Comparison of ENCODE assay signal across 26 cellular contexts in genomic region chr15:43007551-43007950, GRCh38.
DNase-seq lines count a peak whose midpoint lies in the region; ATAC-seq, FAIRE-seq and TF ChIP-seq lines count a peak whose summit lies in the region.
"Had no signal": no experiment of that assay in that cellular context is flagged by ENCODE, and none has a peak within 500 bp of the region (broad histone marks: within the 10 kb centered on the region; RNA-seq: fewer than 3 reads in every experiment).

No MANE protein-coding gene starts in this region.

- ATAC-seq in K562 (no peak), psoas muscle (peak in 3 of 4 donors; percentile 30 to 58 (median 57)), upper lobe of right lung (no peak)
- ATAC-seq: GM12878 had no signal

- H3K9me1 ChIP-seq in K562 (ENCODE audit: control insufficient read depth, insufficient read depth, low read length), result no peaks in the 10 kb centered on the region

- intact Hi-C loops in K562 (cut with micrococcal nuclease), result no loop called here
- intact Hi-C loops in psoas muscle (cut with DNase I), result no loop called here
- intact Hi-C loops in upper lobe of right lung (cut with DNase I), result no loop called here

- TF ChIP-seq POLR2A in K562 (conservative IDR thresholded peaks at IDR 0.05), result no peak

- TF ChIP-seq RAD21 in K562 (CRISPR knock-in tag; conservative IDR thresholded peaks at IDR 0.05 in 1 of 2, IDR thresholded peaks at IDR 0.05 in 1 of 2), result no peak

- no peaks in the 10 kb centered on the region for H3K27me3 ChIP-seq in K562 (ENCODE audit: control insufficient read depth in 2 of 2, insufficient read depth in 2 of 2, low read length in 2 of 2)
- no peaks in the 10 kb centered on the region for H3K27me3 ChIP-seq in psoas muscle (ENCODE audit: insufficient read depth in 3 of 3, low read length in 2 of 3)
- H3K27me3 ChIP-seq in upper lobe of right lung, result no peaks in the 10 kb centered on the region
- H3K27me3 ChIP-seq: BE2C, BLaER1 had no signal

- no peak for TF ChIP-seq EP300 in K562 (IDR thresholded peaks at IDR 0.05; ENCODE audit: low read length)

- BruUV-seq in K562 (replicated peaks; lab: Mats Ljungman, UMichigan), result no TSS peak

- TF ChIP-seq CTCF in K562 (IDR thresholded peaks at IDR 0.05 in 2 of 3, conservative IDR thresholded peaks at IDR 0.05 in 1 of 3; ENCODE audit: insufficient read depth in 2 of 3, low read depth in 1 of 3, low read length in 3 of 3) (no peak), psoas muscle (IDR thresholded peaks at IDR 0.05) (no peak), upper lobe of right lung (IDR thresholded peaks at IDR 0.05) (no peak)

- no peak overlapping the region for H2AFZ ChIP-seq in K562 (ENCODE audit: low read depth, low read length)

- H3K27ac ChIP-seq in K562 (ENCODE audit: extremely low read depth, low read depth, low read length), result no peak overlapping the region
- peak overlapping the region; percentile 7 for H3K27ac ChIP-seq in psoas muscle
- H3K27ac ChIP-seq in upper lobe of right lung, result no peak overlapping the region
- H3K27ac ChIP-seq: BLaER1 had no signal

- DNase-seq in K562 (ENCODE audit: extremely low read depth in 1 of 4, low spot score in 3 of 4) (no peak), cerebellar cortex (ENCODE audit: low spot score) (peak; percentile 12), psoas muscle (no peak), HT-29 (ENCODE audit: low spot score) (no peak), upper lobe of right lung (no peak)
- no peak for DNase-seq in T-helper 2 cell treated with Interferon-gamma antibody and Interleukin-4, amounts not matched to agents 5 μg/mL and 100 μg/mL, for 36 hours (ENCODE audit: low spot score)
- DNase-seq: 8988T; ACHN; BE2C; CD4-positive, alpha-beta memory T cell; CD4-positive, CD25-positive, alpha-beta regulatory T cell; CD8-positive, alpha-beta memory T cell; COR-L47; DMS 273 treated with DMSO at 0.1 percent for 48 hours; DMS153; DMS53; DMS79; DND-41; EL; GDM1 had no signal

- no peaks in the 10 kb centered on the region for H3K79me2 ChIP-seq in K562 (ENCODE audit: control insufficient read depth, insufficient read depth, low read length)

- no peak overlapping the region for H3K4me3 ChIP-seq in K562
- H3K4me3 ChIP-seq in psoas muscle, result no peak overlapping the region
- H3K4me3 ChIP-seq in upper lobe of right lung, result no peak overlapping the region
- H3K4me3 ChIP-seq: GM12878 had no signal

- H3K27me3 Mint-ChIP-seq in T-helper 2 cell treated with Interferon-gamma antibody and Interleukin-4, amounts not matched to agents 5 μg/mL and 100 μg/mL, for 36 hours (ENCODE audit: low read depth), result no peaks in the 10 kb centered on the region
- H3K27me3 Mint-ChIP-seq: CD4-positive, alpha-beta memory T cell; CD4-positive, CD25-positive, alpha-beta regulatory T cell; CD8-positive, alpha-beta memory T cell had no signal

- no peak for FAIRE-seq in K562 (lab: Jason Lieb, UNC)
- FAIRE-seq: A204.1, GM12878, GM12892, GM18507 had no signal

- H3K36me3 Mint-ChIP-seq in T-helper 2 cell treated with Interferon-gamma antibody and Interleukin-4, amounts not matched to agents 5 μg/mL and 100 μg/mL, for 36 hours (ENCODE audit: low read depth), result peaks cover 52% of the 10 kb centered on the region

- no peak overlapping the region for H3K4me3 Mint-ChIP-seq in T-helper 2 cell treated with Interferon-gamma antibody and Interleukin-4, amounts not matched to agents 5 μg/mL and 100 μg/mL, for 36 hours
- H3K4me3 Mint-ChIP-seq: CD14-positive monocyte; CD4-positive, alpha-beta memory T cell; CD4-positive, CD25-positive, alpha-beta regulatory T cell; CD8-positive, alpha-beta memory T cell had no signal

- no peak overlapping the region for H3K9ac ChIP-seq in K562 (ENCODE audit: insufficient read depth in 1 of 2, low read depth in 2 of 2, low read length in 2 of 2)
- H3K9ac ChIP-seq: BLaER1 had no signal

- H3K9me3 ChIP-seq in K562 (replicated peaks; ENCODE audit: control insufficient read depth, insufficient read depth, low read depth, low read length), result no peaks in the 10 kb centered on the region
- no peaks in the 10 kb centered on the region for H3K9me3 ChIP-seq in psoas muscle
- H3K9me3 ChIP-seq in upper lobe of right lung, result no peaks in the 10 kb centered on the region
- H3K9me3 ChIP-seq: BE2C had no signal

- H4K20me1 ChIP-seq in K562 (replicated peaks; ENCODE audit: control insufficient read depth, insufficient read depth, low read length), result no peaks in the 10 kb centered on the region
- H4K20me1 ChIP-seq: BLaER1 had no signal

- H3K4me1 ChIP-seq in K562 (replicated peaks in 1 of 2; ENCODE audit: control insufficient read depth in 2 of 2, insufficient read depth in 2 of 2, low read length in 2 of 2) (peaks cover 0 to 4% of the 10 kb centered on the region in 2 experiments; a peak in 2 of 5 replicates), psoas muscle (peaks cover 29% of the 10 kb centered on the region), upper lobe of right lung (no peaks in the 10 kb centered on the region)
- H3K4me1 ChIP-seq: BE2C, BLaER1 had no signal

- no peak overlapping the region for H3K4me2 ChIP-seq in K562 (ENCODE audit: insufficient read depth, low read length)
- H3K4me2 ChIP-seq: BLaER1 had no signal

- 67% methylated on average over 1 of the region's 1 CpG for WGBS in K562 (ENCODE audit: insufficient coverage, low coverage, missing lambda C conversion rate)
- 71 to 98% (median 84%) methylated on average over 1 of the region's 1 CpG for WGBS in psoas muscle, 3 donors

- POLR2A ChIA-PET in K562 (lab: Yijun Ruan, JAX), result no interaction called here

- H3K27ac Mint-ChIP-seq in T-helper 2 cell treated with Interferon-gamma antibody and Interleukin-4, amounts not matched to agents 5 μg/mL and 100 μg/mL, for 36 hours, result no peak overlapping the region
- H3K27ac Mint-ChIP-seq: CD14-positive monocyte; CD4-positive, alpha-beta memory T cell; CD4-positive, CD25-positive, alpha-beta regulatory T cell; CD8-positive, alpha-beta memory T cell had no signal

- H3K36me3 ChIP-seq in K562 (ENCODE audit: control insufficient read depth, insufficient read depth, low read length) (peaks cover 50% of the 10 kb centered on the region; the same call in 1 of the 3 replicates), psoas muscle (ENCODE audit: insufficient read depth in 1 of 2, low read depth in 1 of 2) (peaks cover 3 to 77% of the 10 kb centered on the region in 2 donors), upper lobe of right lung (peaks cover 55% of the 10 kb centered on the region)

- no peaks in the 10 kb centered on the region for H3K9me3 Mint-ChIP-seq in T-helper 2 cell treated with Interferon-gamma antibody and Interleukin-4, amounts not matched to agents 5 μg/mL and 100 μg/mL, for 36 hours
- H3K9me3 Mint-ChIP-seq: CD4-positive, CD25-positive, alpha-beta regulatory T cell; CD8-positive, alpha-beta memory T cell had no signal

- H3K4me1 Mint-ChIP-seq in T-helper 2 cell treated with Interferon-gamma antibody and Interleukin-4, amounts not matched to agents 5 μg/mL and 100 μg/mL, for 36 hours (ENCODE audit: low read depth), result no peaks in the 10 kb centered on the region
- H3K4me1 Mint-ChIP-seq: CD14-positive monocyte; CD4-positive, CD25-positive, alpha-beta regulatory T cell; CD8-positive, alpha-beta memory T cell had no signal

- CTCF ChIA-PET in K562 (lab: Yijun Ruan, JAX; ENCODE audit: low intra/inter-chr PET ratio), result no interaction called here

- in situ Hi-C loops in K562 (cut with MboI), result no loop called here

TF ChIP-seq in K562, 482 proteins besides CTCF, POLR2A, EP300 and RAD21:
- TF ChIP-seq GATAD2B (IDR thresholded peaks at IDR 0.05; ENCODE audit: borderline replicate concordance), result no peak
- TF ChIP-seq ZNF561 (CRISPR knock-in tag; conservative IDR thresholded peaks at IDR 0.05), result no peak
- no peak for TF ChIP-seq BDP1 (IDR thresholded peaks at IDR 0.05; ENCODE audit: insufficient read depth, insufficient read length)
- TF ChIP-seq FOXJ3 (CRISPR knock-in tag; IDR thresholded peaks at IDR 0.05), result no peak
- TF ChIP-seq RAD51 (IDR thresholded peaks at IDR 0.05; ENCODE audit: borderline replicate concordance, low read depth), result no peak
- TF ChIP-seq MAFG (tag; conservative IDR thresholded peaks at IDR 0.05), result peak; percentile 34; the same call in 1 of the 2 replicates
- TF ChIP-seq ZNF766 (CRISPR knock-in tag; conservative IDR thresholded peaks at IDR 0.05), result no peak

Comparison
In these comparisons a context has a peak if more than half of its experiments do, and no peak if none do; other contexts are left out.
1. ATAC-seq: peak in psoas muscle (3 of 4); none in K562 (single experiment) and upper lobe of right lung (single experiment).